ENCODE assay signal across 11 cellular contexts in genomic region chr14:68589447-68590232, GRCh38.
DNase-seq lines count a peak whose midpoint lies in the region; ATAC-seq and TF ChIP-seq lines count a peak whose summit lies in the region.
"Had no signal": no experiment of that assay in that cellular context is flagged by ENCODE, and none has a peak within 500 bp of the region (broad histone marks: within the 10 kb centered on the region; RNA-seq: fewer than 3 reads in every experiment).

No MANE protein-coding gene starts in this region.

- ATAC-seq in stimulated activated memory B cell treated with anti-CD40 and anti-IgM and Interleukin-4, amounts not matched to agents 10 μg/mL and 1 μg/mL and 100 μg/mL, for 72 hours = no peak

- H3K9ac ChIP-seq in colonic mucosa (ENCODE audit: low read depth in 2 of 2, low read length in 2 of 2) = no peak overlapping the region
- H3K9ac ChIP-seq in liver (ENCODE audit: low read depth in 1 of 2, low read length in 2 of 2) = no peak overlapping the region

- H3K4me3 ChIP-seq in colonic mucosa (no peak overlapping the region), liver (ENCODE audit: low read depth in 1 of 3, low read length in 3 of 3) (no peak overlapping the region)
- H3K4me3 ChIP-seq: pancreas had no signal

- peak overlapping the region; percentile 6 for H3K27ac Mint-ChIP-seq in stimulated activated memory B cell treated with anti-CD40 and anti-IgM and Interleukin-4, amounts not matched to agents 10 μg/mL and 1 μg/mL and 100 μg/mL, for 72 hours
- H3K27ac Mint-ChIP-seq in activated naive CD8-positive, alpha-beta T cell treated with anti-CD3 and anti-CD28 coated beads for 36 hours = no peak overlapping the region
- H3K27ac Mint-ChIP-seq: activated B cell treated with CpG ODN at 0.5 μM for 24 hours had no signal

- H3K36me3 Mint-ChIP-seq in stimulated activated memory B cell treated with anti-CD40 and anti-IgM and Interleukin-4, amounts not matched to agents 10 μg/mL and 1 μg/mL and 100 μg/mL, for 72 hours = no peaks in the 10 kb centered on the region
- no peaks in the 10 kb centered on the region for H3K36me3 Mint-ChIP-seq in activated naive CD8-positive, alpha-beta T cell treated with anti-CD3 and anti-CD28 coated beads for 36 hours

- H3K27me3 Mint-ChIP-seq in stimulated activated memory B cell treated with anti-CD40 and anti-IgM and Interleukin-4, amounts not matched to agents 10 μg/mL and 1 μg/mL and 100 μg/mL, for 72 hours = no peaks in the 10 kb centered on the region
- no peaks in the 10 kb centered on the region for H3K27me3 Mint-ChIP-seq in activated naive CD8-positive, alpha-beta T cell treated with anti-CD3 and anti-CD28 coated beads for 36 hours
- H3K27me3 Mint-ChIP-seq: activated B cell treated with CpG ODN at 0.5 μM for 24 hours had no signal

- peaks cover 30% of the 10 kb centered on the region for H3K4me1 Mint-ChIP-seq in stimulated activated memory B cell treated with anti-CD40 and anti-IgM and Interleukin-4, amounts not matched to agents 10 μg/mL and 1 μg/mL and 100 μg/mL, for 72 hours
- peaks cover 15% of the 10 kb centered on the region for H3K4me1 Mint-ChIP-seq in activated naive CD8-positive, alpha-beta T cell treated with anti-CD3 and anti-CD28 coated beads for 36 hours

- peak; percentile 85 for DNase-seq in GM04503 (ENCODE audit: low read depth)
- DNase-seq in colonic mucosa = no peak
- DNase-seq in GM13977 (ENCODE audit: low spot score) = no peak
- no peak for DNase-seq in HPDE6-E6E7 (ENCODE audit: extremely low spot score)
- DNase-seq in Kasumi-1 (lab: John Stamatoyannopoulos, UW) = no peak
- DNase-seq in activated naive CD8-positive, alpha-beta T cell treated with anti-CD3 and anti-CD28 coated beads for 36 hours = no peak
- DNase-seq: activated B cell treated with CpG ODN at 0.5 μM for 24 hours; activated naive CD4-positive, alpha-beta T cell treated with Interleukin-2 at 50 U/mL for 16 hours had no signal

- H3K27ac ChIP-seq in colonic mucosa (peak overlapping the region; percentile 59), liver (ENCODE audit: low read depth in 1 of 2, low read length in 2 of 2) (no peak overlapping the region)
- H3K27ac ChIP-seq: pancreas had no signal

- no peak overlapping the region for H3K4me3 Mint-ChIP-seq in stimulated activated memory B cell treated with anti-CD40 and anti-IgM and Interleukin-4, amounts not matched to agents 10 μg/mL and 1 μg/mL and 100 μg/mL, for 72 hours
- no peak overlapping the region for H3K4me3 Mint-ChIP-seq in activated naive CD8-positive, alpha-beta T cell treated with anti-CD3 and anti-CD28 coated beads for 36 hours
- H3K4me3 Mint-ChIP-seq: activated B cell treated with CpG ODN at 0.5 μM for 24 hours had no signal

- H3K36me3 ChIP-seq in colonic mucosa (no peaks in the 10 kb centered on the region), liver (ENCODE audit: control insufficient read depth in 4 of 4, insufficient read depth in 3 of 4, low read depth in 1 of 4, low read length in 3 of 4) (no peaks in the 10 kb centered on the region)
- H3K36me3 ChIP-seq: pancreas had no signal

- no peaks in the 10 kb centered on the region for H3K4me1 ChIP-seq in colonic mucosa
- H3K4me1 ChIP-seq in liver (ENCODE audit: control insufficient read depth in 4 of 4, insufficient read depth in 4 of 4, low read length in 3 of 4) = no peaks in the 10 kb centered on the region

- intact Hi-C loops in colonic mucosa (cut with DNase I) = no loop called here

- TF ChIP-seq CTCF in colonic mucosa (IDR thresholded peaks at IDR 0.05) (no peak), liver (IDR thresholded peaks at IDR 0.05; ENCODE audit: low read depth, low read length, missing input control) (no peak), GM13977 (IDR thresholded peaks at IDR 0.05; ENCODE audit: extremely low read depth, insufficient read depth, missing control alignments) (no peak)

- WGBS in liver = 82% methylated on average over 7 of the region's 7 CpGs

- peak; percentile 11 to 16 for TF ChIP-seq RAD21 in liver (IDR thresholded peaks at IDR 0.05)

- H3K9me3 Mint-ChIP-seq in stimulated activated memory B cell treated with anti-CD40 and anti-IgM and Interleukin-4, amounts not matched to agents 10 μg/mL and 1 μg/mL and 100 μg/mL, for 72 hours = no peaks in the 10 kb centered on the region
- H3K9me3 Mint-ChIP-seq in activated naive CD8-positive, alpha-beta T cell treated with anti-CD3 and anti-CD28 coated beads for 36 hours = no peaks in the 10 kb centered on the region
- H3K9me3 Mint-ChIP-seq: activated B cell treated with CpG ODN at 0.5 μM for 24 hours had no signal

- H3K27me3 ChIP-seq in colonic mucosa = no peaks in the 10 kb centered on the region
- no peaks in the 10 kb centered on the region for H3K27me3 ChIP-seq in liver (ENCODE audit: control insufficient read depth in 4 of 4, insufficient read depth in 4 of 4, low read length in 3 of 4)
- H3K27me3 ChIP-seq: pancreas had no signal

- in situ Hi-C loops in GM13977 (cut with MboI; ENCODE audit: low pct_unique_long_range_greater_than_20kb, low sequenced_read_pairs, unreplicated experiment) = no loop called here

- H3K9me3 ChIP-seq in colonic mucosa (no peaks in the 10 kb centered on the region), liver (ENCODE audit: control insufficient read depth in 4 of 4, low read length in 3 of 4) (no peaks in the 10 kb centered on the region)
- H3K9me3 ChIP-seq: pancreas had no signal

TF ChIP-seq in liver, 16 proteins besides CTCF, POLR2A, EP300 and RAD21:
- peak; percentile 62 for TF ChIP-seq NR2F2 (IDR thresholded peaks at IDR 0.05)
- no peak for TF ChIP-seq SP1 (IDR thresholded peaks at IDR 0.05)
